ENCODE assay signal across 11 cellular contexts in the genomic region with DNA sequence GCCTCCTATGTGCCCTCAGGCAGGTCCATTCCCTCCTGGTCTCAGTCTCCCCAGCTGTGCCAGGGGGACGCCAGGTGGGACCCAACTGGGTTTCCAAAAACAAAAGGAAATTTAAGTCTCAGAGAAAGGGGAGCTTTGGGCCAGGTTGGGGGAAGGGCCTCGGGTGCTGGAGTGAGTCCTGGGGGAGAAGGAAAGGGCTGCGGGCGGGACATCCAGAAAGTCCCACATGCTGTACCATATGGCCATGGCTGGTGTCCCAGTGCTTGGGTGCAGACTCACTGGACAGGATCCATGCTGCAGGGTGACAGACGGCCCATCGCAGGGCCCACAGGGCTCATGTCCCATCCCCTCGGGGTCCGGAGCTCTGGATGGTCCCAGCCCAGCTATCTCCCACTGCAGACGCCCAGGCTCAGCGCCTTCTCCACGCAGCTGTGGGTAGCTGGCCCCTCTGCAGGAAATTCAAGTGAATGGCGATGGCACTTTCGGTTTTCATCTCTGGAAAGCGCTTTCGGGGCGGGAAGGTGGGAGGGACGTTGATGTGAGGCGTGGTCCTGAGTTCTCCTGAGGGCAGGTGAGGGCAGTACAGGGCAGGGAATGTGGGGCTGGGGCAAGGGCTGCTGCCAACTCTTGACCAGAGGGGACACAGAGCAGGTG. TPM values are rescaled to one million over a fixed set of nuclear protein-coding genes. Genes with fewer than 3 reads are reported as not detected.
DNase-seq lines count a peak whose midpoint lies in the region; ATAC-seq and TF ChIP-seq lines count a peak whose summit lies in the region.
"Not testable (repeated sequence)": the region's sequence is repeated elsewhere in the genome, so short reads cannot be mapped to it uniquely, and the experiment has no call there.
"Had no signal": no experiment of that assay in that cellular context is flagged by ENCODE, and none has a peak within 500 bp of the region (broad histone marks: within the 10 kb centered on the region; RNA-seq: fewer than 3 reads in every experiment).

No MANE protein-coding gene starts in this region.

- peaks cover 13% of the 10 kb centered on the region for H3K4me1 ChIP-seq in BLaER1
- not testable (repeated sequence) for H3K4me1 ChIP-seq in RWPE2 (ENCODE audit: insufficient read depth, poor library complexity, severe bottlenecking)
- H3K4me1 ChIP-seq in duodenal mucosa (ENCODE audit: control insufficient read depth in 1 of 2, insufficient read depth in 2 of 2, low read length in 2 of 2) = peaks cover 15 to 24% of the 10 kb centered on the region in 2 donors

- H4K20me1 ChIP-seq in BLaER1 = not testable (repeated sequence)

- H3K4me2 ChIP-seq in BLaER1 = peak overlapping the region; percentile 61

- not testable (repeated sequence) for H3K36me3 ChIP-seq in BLaER1; RWPE2 (ENCODE audit: low read depth); duodenal mucosa (ENCODE audit: control insufficient read depth in 1 of 2, insufficient read depth in 2 of 2, low read length in 2 of 2)

- H3K27ac Mint-ChIP-seq in activated CD8-positive, alpha-beta memory T cell treated with anti-CD3 and anti-CD28 coated beads, Interleukin-2, amount 10 ng/mL, durations not matched to agents 7 days and 5 days; activated naive CD4-positive, alpha-beta T cell treated with anti-CD3 and anti-CD28 coated beads, Interleukin-2, amount 50 U/mL, for 72 hours; memory B cell; stimulated activated naive B cell treated with anti-CD40 and anti-IgM and Interleukin-4, amounts not matched to agents 10 μg/mL and 1 μg/mL and 100 μg/mL, for 72 hours: not testable (repeated sequence)

- H3K9me3 ChIP-seq in BLaER1; RWPE2 (ENCODE audit: severe bottlenecking); duodenal mucosa (ENCODE audit: control insufficient read depth in 1 of 2, low read length in 2 of 2): not testable (repeated sequence)

- CTCF ChIA-PET in activated CD8-positive, alpha-beta memory T cell treated with anti-CD3 and anti-CD28 coated beads, Interleukin-2, amount 10 ng/mL, durations not matched to agents 7 days and 5 days (lab: Charles Lee) = not testable (repeated sequence)

- not testable (repeated sequence) for H3K27ac ChIP-seq in BLaER1; RWPE2 (ENCODE audit: poor library complexity, severe bottlenecking); duodenal mucosa (ENCODE audit: low read depth, low read length)

- not testable (repeated sequence) for H3K9ac ChIP-seq in BLaER1
- peak overlapping the region; percentile 43 to 57 for H3K9ac ChIP-seq in duodenal mucosa (ENCODE audit: low read depth in 1 of 2, low read length in 2 of 2)

- H3K27me3 ChIP-seq in BLaER1; duodenal mucosa (ENCODE audit: control insufficient read depth in 1 of 2, insufficient read depth in 2 of 2, low read length in 2 of 2): not testable (repeated sequence)
- peaks cover 15% of the 10 kb centered on the region for H3K27me3 ChIP-seq in RWPE2 (ENCODE audit: insufficient read depth, poor library complexity, severe bottlenecking)

- not testable (repeated sequence) for H3K9me3 Mint-ChIP-seq in activated CD8-positive, alpha-beta memory T cell treated with anti-CD3 and anti-CD28 coated beads, Interleukin-2, amount 10 ng/mL, durations not matched to agents 7 days and 5 days (ENCODE audit: low read depth); activated naive CD4-positive, alpha-beta T cell treated with anti-CD3 and anti-CD28 coated beads, Interleukin-2, amount 50 U/mL, for 72 hours; memory B cell; stimulated activated naive B cell treated with anti-CD40 and anti-IgM and Interleukin-4, amounts not matched to agents 10 μg/mL and 1 μg/mL and 100 μg/mL, for 72 hours

- not testable (repeated sequence) for H3K4me3 ChIP-seq in BLaER1; RWPE2 (ENCODE audit: severe bottlenecking)
- H3K4me3 ChIP-seq in duodenal mucosa (ENCODE audit: low read depth in 1 of 2, low read length in 2 of 2) = peak overlapping the region; percentile 47 to 57

- TF ChIP-seq CTCF in RWPE2 (IDR thresholded peaks at IDR 0.05; ENCODE audit: poor library complexity, severe bottlenecking) = not testable (repeated sequence)

- H3K36me3 Mint-ChIP-seq in activated CD8-positive, alpha-beta memory T cell treated with anti-CD3 and anti-CD28 coated beads, Interleukin-2, amount 10 ng/mL, durations not matched to agents 7 days and 5 days; activated naive CD4-positive, alpha-beta T cell treated with anti-CD3 and anti-CD28 coated beads, Interleukin-2, amount 50 U/mL, for 72 hours; memory B cell; stimulated activated naive B cell treated with anti-CD40 and anti-IgM and Interleukin-4, amounts not matched to agents 10 μg/mL and 1 μg/mL and 100 μg/mL, for 72 hours: not testable (repeated sequence)

- H3K27me3 Mint-ChIP-seq in activated CD8-positive, alpha-beta memory T cell treated with anti-CD3 and anti-CD28 coated beads, Interleukin-2, amount 10 ng/mL, durations not matched to agents 7 days and 5 days; memory B cell; stimulated activated naive B cell treated with anti-CD40 and anti-IgM and Interleukin-4, amounts not matched to agents 10 μg/mL and 1 μg/mL and 100 μg/mL, for 72 hours: not testable (repeated sequence)

- peaks cover 14% of the 10 kb centered on the region for H3K4me1 Mint-ChIP-seq in activated CD8-positive, alpha-beta memory T cell treated with anti-CD3 and anti-CD28 coated beads, Interleukin-2, amount 10 ng/mL, durations not matched to agents 7 days and 5 days
- not testable (repeated sequence) for H3K4me1 Mint-ChIP-seq in memory B cell; stimulated activated naive B cell treated with anti-CD40 and anti-IgM and Interleukin-4, amounts not matched to agents 10 μg/mL and 1 μg/mL and 100 μg/mL, for 72 hours

- peak; percentile 87 for DNase-seq in G401 (ENCODE audit: low spot score)
- peak; percentile 36 for DNase-seq in RWPE2 (ENCODE audit: low spot score)
- not testable (repeated sequence) for DNase-seq in activated CD8-positive, alpha-beta memory T cell treated with anti-CD3 and anti-CD28 coated beads, Interleukin-2, amount 10 ng/mL, durations not matched to agents 7 days and 5 days; activated naive CD4-positive, alpha-beta T cell treated with anti-CD3 and anti-CD28 coated beads, Interleukin-2, amount 50 U/mL, for 72 hours (ENCODE audit: low spot score in 2 of 2); stimulated activated naive B cell treated with anti-CD40 and anti-IgM and Interleukin-4, amounts not matched to agents 10 μg/mL and 1 μg/mL and 100 μg/mL, for 72 hours
- DNase-seq in memory B cell (ENCODE audit: low spot score in 2 of 2) = peak in 1 of 2 donors; percentile 7

- ATAC-seq in RWPE2 (ENCODE audit: low read depth) = not testable (repeated sequence)
- peak; percentile 68 for ATAC-seq in activated CD8-positive, alpha-beta memory T cell treated with anti-CD3 and anti-CD28 coated beads, Interleukin-2, amount 10 ng/mL, durations not matched to agents 7 days and 5 days
- ATAC-seq in activated naive CD4-positive, alpha-beta T cell treated with anti-CD3 and anti-CD28 coated beads, Interleukin-2, amount 50 U/mL, for 72 hours = peak; percentile 28 to 36
- peak; percentile 22 for ATAC-seq in memory B cell (ENCODE audit: low read depth)
- peak; percentile 6 to 42 for ATAC-seq in stimulated activated naive B cell treated with anti-CD40 and anti-IgM and Interleukin-4, amounts not matched to agents 10 μg/mL and 1 μg/mL and 100 μg/mL, for 72 hours (replicated peaks)

- H3K4me3 Mint-ChIP-seq in activated CD8-positive, alpha-beta memory T cell treated with anti-CD3 and anti-CD28 coated beads, Interleukin-2, amount 10 ng/mL, durations not matched to agents 7 days and 5 days = not testable (repeated sequence)
- peak overlapping the region; percentile 46 for H3K4me3 Mint-ChIP-seq in memory B cell
- peak overlapping the region in 1 of 2 donors; percentile 47 for H3K4me3 Mint-ChIP-seq in stimulated activated naive B cell treated with anti-CD40 and anti-IgM and Interleukin-4, amounts not matched to agents 10 μg/mL and 1 μg/mL and 100 μg/mL, for 72 hours

- in situ Hi-C loops in G401 (cut with HindIII; ENCODE audit: low sequenced_read_pairs) = not testable (repeated sequence)

RNA-seq across cellular contexts. Expression of a gene that starts 1.1 kb away (rescaled TPM):
- not detected in 2 replicates for total RNA-seq in G401 (2014; rRNA removed; shearing (Covaris generic))
- total RNA-seq in activated CD8-positive, alpha-beta memory T cell treated with anti-CD3 and anti-CD28 coated beads, Interleukin-2, amount 10 ng/mL, durations not matched to agents 7 days and 5 days = not detected
- not detected for total RNA-seq in activated naive CD4-positive, alpha-beta T cell treated with anti-CD3 and anti-CD28 coated beads, Interleukin-2, amount 50 U/mL, for 72 hours
- total RNA-seq: B cell, Daoy, K562 had no signal

RNA-seq across cellular contexts. Expression of a gene that starts 7.9 kb away (rescaled TPM):
- not detected in 2 replicates for total RNA-seq in G401 (2014; rRNA removed; shearing (Covaris generic))
- total RNA-seq in activated CD8-positive, alpha-beta memory T cell treated with anti-CD3 and anti-CD28 coated beads, Interleukin-2, amount 10 ng/mL, durations not matched to agents 7 days and 5 days = not detected
- total RNA-seq in activated naive CD4-positive, alpha-beta T cell treated with anti-CD3 and anti-CD28 coated beads, Interleukin-2, amount 50 U/mL, for 72 hours = not detected
- total RNA-seq: B cell, Daoy, K562 had no signal
